Comparison of ENCODE assay signal across 1 cellular context in genomic region chr11:65134952-65135632, GRCh38.
A peak's percentile ranks its signal among the peaks of the same experiment; 100 is the strongest.
TF ChIP-seq lines count a peak whose summit lies in the region.

No MANE protein-coding gene starts in this region.

TF ChIP-seq in H1, 55 proteins besides CTCF, POLR2A, EP300 and RAD21:
- TF ChIP-seq ATF2 (IDR thresholded peaks at IDR 0.05; ENCODE audit: low read length) = no peak
- no peak for TF ChIP-seq RXRA (IDR thresholded peaks at IDR 0.05; ENCODE audit: insufficient read depth, low read depth, low read length)
- no peak for TF ChIP-seq NRF1 (IDR thresholded peaks at IDR 0.05; ENCODE audit: low read depth, low read length)
- peak; percentile 83 for TF ChIP-seq TBP (IDR thresholded peaks at IDR 0.05; ENCODE audit: low read depth, low read length)
- TF ChIP-seq SIX5 (IDR thresholded peaks at IDR 0.05; ENCODE audit: low read depth, low read length) = no peak
- TF ChIP-seq RFX5 (IDR thresholded peaks at IDR 0.05; ENCODE audit: borderline replicate concordance, low read depth, low read length) = 0 out of 2 replicates have a peak, but pooled peaks have one; percentile 40
- peak; percentile 72 for TF ChIP-seq TAF7 (optimal IDR thresholded peaks at IDR 0.05; ENCODE audit: borderline replicate concordance, low read depth, low read length)
- no peak for TF ChIP-seq BACH1 (IDR thresholded peaks at IDR 0.05; ENCODE audit: low read length)
- TF ChIP-seq SAP30 (IDR thresholded peaks at IDR 0.05; ENCODE audit: insufficient read depth, insufficient replicate concordance, low read length) = peak; percentile 7
- no peak; the same call in 1 of the 2 replicates for TF ChIP-seq RBBP5 (IDR thresholded peaks at IDR 0.05; ENCODE audit: borderline replicate concordance, low read depth, low read length)
- TF ChIP-seq ASH2L (IDR thresholded peaks at IDR 0.05; ENCODE audit: low read length) = no peak
- TF ChIP-seq POLR2AphosphoS5 (IDR thresholded peaks at IDR 0.05; ENCODE audit: low read depth, low read length) = peak; percentile 96
- no peak for TF ChIP-seq KDM1A (IDR thresholded peaks at IDR 0.05; ENCODE audit: borderline replicate concordance, low read length)
- no peak; the same call in 1 of the 2 replicates for TF ChIP-seq PHF8 (conservative IDR thresholded peaks at IDR 0.05; ENCODE audit: low read depth, low read length)
- no peak for TF ChIP-seq CHD1 (IDR thresholded peaks at IDR 0.05; ENCODE audit: low read depth, low read length)
- TF ChIP-seq TEAD4 (IDR thresholded peaks at IDR 0.05; ENCODE audit: low read depth, low read length) = no peak
- 0 out of 2 replicates have a peak, but pooled peaks have one; percentile 71 for TF ChIP-seq GTF2F1 (IDR thresholded peaks at IDR 0.05; ENCODE audit: borderline replicate concordance, low read depth, low read length)
- no peak for TF ChIP-seq MAFK (IDR thresholded peaks at IDR 0.05; ENCODE audit: low read depth, low read length)
- no peak for TF ChIP-seq HDAC6 (IDR thresholded peaks at IDR 0.05; ENCODE audit: low read depth, low read length)
- TF ChIP-seq GABPA (IDR thresholded peaks at IDR 0.05; ENCODE audit: borderline replicate concordance, insufficient read depth, low read length) = 0 out of 2 replicates have a peak, but pooled peaks have one; percentile 23
- TF ChIP-seq SP1 (IDR thresholded peaks at IDR 0.05; ENCODE audit: low read depth, low read length) = peak; percentile 96
- no peak for TF ChIP-seq CBX5 (IDR thresholded peaks at IDR 0.05; ENCODE audit: low read depth, low read length)
- TF ChIP-seq JUN (IDR thresholded peaks at IDR 0.05; ENCODE audit: low read depth, low read length) = no peak
- no peak for TF ChIP-seq SIRT6 (IDR thresholded peaks at IDR 0.05; ENCODE audit: low read length)
- TF ChIP-seq SUZ12 (IDR thresholded peaks at IDR 0.05; ENCODE audit: low read length) = no peak
- 0 out of 2 replicates have a peak, but pooled peaks have one; percentile 47 for TF ChIP-seq TCF12 (IDR thresholded peaks at IDR 0.05; ENCODE audit: low read depth, low read length)
- TF ChIP-seq KDM4A (IDR thresholded peaks at IDR 0.05; ENCODE audit: low read depth, low read length, severe bottlenecking) = peak; percentile 23
- TF ChIP-seq NANOG (IDR thresholded peaks at IDR 0.05; ENCODE audit: insufficient read depth, low read depth, low read length, poor library complexity, severe bottlenecking) = no peak
- TF ChIP-seq, protein P1, sequence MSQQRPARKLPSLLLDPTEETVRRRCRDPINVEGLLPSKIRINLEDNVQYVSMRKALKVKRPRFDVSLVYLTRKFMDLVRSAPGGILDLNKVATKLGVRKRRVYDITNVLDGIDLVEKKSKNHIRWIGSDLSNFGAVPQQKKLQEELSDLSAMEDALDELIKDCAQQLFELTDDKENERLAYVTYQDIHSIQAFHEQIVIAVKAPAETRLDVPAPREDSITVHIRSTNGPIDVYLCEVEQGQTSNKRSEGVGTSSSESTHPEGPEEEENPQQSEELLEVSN (IDR thresholded peaks at IDR 0.05) = no peak
- peak; percentile 94 for TF ChIP-seq TAF1 (IDR thresholded peaks at IDR 0.05; ENCODE audit: low read depth, low read length)
- TF ChIP-seq JUND (IDR thresholded peaks at IDR 0.05; ENCODE audit: low read length) = no peak
- no peak for TF ChIP-seq FOSL1 (IDR thresholded peaks at IDR 0.05; ENCODE audit: insufficient read depth, low read depth, low read length)
- TF ChIP-seq CHD2 (IDR thresholded peaks at IDR 0.05; ENCODE audit: low read length) = peak; percentile 64
- no peak for TF ChIP-seq ATF3 (IDR thresholded peaks at IDR 0.05; ENCODE audit: insufficient read depth, low read depth, low read length)
- no peak for TF ChIP-seq CTBP2 (IDR thresholded peaks at IDR 0.05; ENCODE audit: borderline replicate concordance, insufficient read depth, insufficient read length, low read length)
- TF ChIP-seq SRF (IDR thresholded peaks at IDR 0.05; ENCODE audit: low read depth, low read length) = no peak
- TF ChIP-seq SP2 (IDR thresholded peaks at IDR 0.05; ENCODE audit: low read length) = peak; percentile 62; the same call in 1 of the 2 replicates
- TF ChIP-seq BCL11A (IDR thresholded peaks at IDR 0.05; ENCODE audit: low read depth in 2 of 2, low read length in 2 of 2) = no peak
- no peak for TF ChIP-seq KDM5A (IDR thresholded peaks at IDR 0.05; ENCODE audit: low read length)
- TF ChIP-seq CBX8 (IDR thresholded peaks at IDR 0.05; ENCODE audit: borderline replicate concordance, low read depth, low read length) = no peak
- no peak for TF ChIP-seq POU5F1 (IDR thresholded peaks at IDR 0.05; ENCODE audit: low read depth, low read length)
- no peak for TF ChIP-seq CEBPB (IDR thresholded peaks at IDR 0.05; ENCODE audit: low read depth, low read length)
- TF ChIP-seq, protein P2, sequence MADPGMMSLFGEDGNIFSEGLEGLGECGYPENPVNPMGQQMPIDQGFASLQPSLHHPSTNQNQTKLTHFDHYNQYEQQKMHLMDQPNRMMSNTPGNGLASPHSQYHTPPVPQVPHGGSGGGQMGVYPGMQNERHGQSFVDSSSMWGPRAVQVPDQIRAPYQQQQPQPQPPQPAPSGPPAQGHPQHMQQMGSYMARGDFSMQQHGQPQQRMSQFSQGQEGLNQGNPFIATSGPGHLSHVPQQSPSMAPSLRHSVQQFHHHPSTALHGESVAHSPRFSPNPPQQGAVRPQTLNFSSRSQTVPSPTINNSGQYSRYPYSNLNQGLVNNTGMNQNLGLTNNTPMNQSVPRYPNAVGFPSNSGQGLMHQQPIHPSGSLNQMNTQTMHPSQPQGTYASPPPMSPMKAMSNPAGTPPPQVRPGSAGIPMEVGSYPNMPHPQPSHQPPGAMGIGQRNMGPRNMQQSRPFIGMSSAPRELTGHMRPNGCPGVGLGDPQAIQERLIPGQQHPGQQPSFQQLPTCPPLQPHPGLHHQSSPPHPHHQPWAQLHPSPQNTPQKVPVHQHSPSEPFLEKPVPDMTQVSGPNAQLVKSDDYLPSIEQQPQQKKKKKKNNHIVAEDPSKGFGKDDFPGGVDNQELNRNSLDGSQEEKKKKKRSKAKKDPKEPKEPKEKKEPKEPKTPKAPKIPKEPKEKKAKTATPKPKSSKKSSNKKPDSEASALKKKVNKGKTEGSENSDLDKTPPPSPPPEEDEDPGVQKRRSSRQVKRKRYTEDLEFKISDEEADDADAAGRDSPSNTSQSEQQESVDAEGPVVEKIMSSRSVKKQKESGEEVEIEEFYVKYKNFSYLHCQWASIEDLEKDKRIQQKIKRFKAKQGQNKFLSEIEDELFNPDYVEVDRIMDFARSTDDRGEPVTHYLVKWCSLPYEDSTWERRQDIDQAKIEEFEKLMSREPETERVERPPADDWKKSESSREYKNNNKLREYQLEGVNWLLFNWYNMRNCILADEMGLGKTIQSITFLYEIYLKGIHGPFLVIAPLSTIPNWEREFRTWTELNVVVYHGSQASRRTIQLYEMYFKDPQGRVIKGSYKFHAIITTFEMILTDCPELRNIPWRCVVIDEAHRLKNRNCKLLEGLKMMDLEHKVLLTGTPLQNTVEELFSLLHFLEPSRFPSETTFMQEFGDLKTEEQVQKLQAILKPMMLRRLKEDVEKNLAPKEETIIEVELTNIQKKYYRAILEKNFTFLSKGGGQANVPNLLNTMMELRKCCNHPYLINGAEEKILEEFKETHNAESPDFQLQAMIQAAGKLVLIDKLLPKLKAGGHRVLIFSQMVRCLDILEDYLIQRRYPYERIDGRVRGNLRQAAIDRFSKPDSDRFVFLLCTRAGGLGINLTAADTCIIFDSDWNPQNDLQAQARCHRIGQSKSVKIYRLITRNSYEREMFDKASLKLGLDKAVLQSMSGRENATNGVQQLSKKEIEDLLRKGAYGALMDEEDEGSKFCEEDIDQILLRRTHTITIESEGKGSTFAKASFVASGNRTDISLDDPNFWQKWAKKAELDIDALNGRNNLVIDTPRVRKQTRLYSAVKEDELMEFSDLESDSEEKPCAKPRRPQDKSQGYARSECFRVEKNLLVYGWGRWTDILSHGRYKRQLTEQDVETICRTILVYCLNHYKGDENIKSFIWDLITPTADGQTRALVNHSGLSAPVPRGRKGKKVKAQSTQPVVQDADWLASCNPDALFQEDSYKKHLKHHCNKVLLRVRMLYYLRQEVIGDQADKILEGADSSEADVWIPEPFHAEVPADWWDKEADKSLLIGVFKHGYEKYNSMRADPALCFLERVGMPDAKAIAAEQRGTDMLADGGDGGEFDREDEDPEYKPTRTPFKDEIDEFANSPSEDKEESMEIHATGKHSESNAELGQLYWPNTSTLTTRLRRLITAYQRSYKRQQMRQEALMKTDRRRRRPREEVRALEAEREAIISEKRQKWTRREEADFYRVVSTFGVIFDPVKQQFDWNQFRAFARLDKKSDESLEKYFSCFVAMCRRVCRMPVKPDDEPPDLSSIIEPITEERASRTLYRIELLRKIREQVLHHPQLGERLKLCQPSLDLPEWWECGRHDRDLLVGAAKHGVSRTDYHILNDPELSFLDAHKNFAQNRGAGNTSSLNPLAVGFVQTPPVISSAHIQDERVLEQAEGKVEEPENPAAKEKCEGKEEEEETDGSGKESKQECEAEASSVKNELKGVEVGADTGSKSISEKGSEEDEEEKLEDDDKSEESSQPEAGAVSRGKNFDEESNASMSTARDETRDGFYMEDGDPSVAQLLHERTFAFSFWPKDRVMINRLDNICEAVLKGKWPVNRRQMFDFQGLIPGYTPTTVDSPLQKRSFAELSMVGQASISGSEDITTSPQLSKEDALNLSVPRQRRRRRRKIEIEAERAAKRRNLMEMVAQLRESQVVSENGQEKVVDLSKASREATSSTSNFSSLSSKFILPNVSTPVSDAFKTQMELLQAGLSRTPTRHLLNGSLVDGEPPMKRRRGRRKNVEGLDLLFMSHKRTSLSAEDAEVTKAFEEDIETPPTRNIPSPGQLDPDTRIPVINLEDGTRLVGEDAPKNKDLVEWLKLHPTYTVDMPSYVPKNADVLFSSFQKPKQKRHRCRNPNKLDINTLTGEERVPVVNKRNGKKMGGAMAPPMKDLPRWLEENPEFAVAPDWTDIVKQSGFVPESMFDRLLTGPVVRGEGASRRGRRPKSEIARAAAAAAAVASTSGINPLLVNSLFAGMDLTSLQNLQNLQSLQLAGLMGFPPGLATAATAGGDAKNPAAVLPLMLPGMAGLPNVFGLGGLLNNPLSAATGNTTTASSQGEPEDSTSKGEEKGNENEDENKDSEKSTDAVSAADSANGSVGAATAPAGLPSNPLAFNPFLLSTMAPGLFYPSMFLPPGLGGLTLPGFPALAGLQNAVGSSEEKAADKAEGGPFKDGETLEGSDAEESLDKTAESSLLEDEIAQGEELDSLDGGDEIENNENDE (IDR thresholded peaks at IDR 0.05; ENCODE audit: insufficient replicate concordance, low read length) = no peak
- TF ChIP-seq SP4 (IDR thresholded peaks at IDR 0.05; ENCODE audit: low read length) = no peak; the same call in 1 of the 2 replicates
- TF ChIP-seq RNF2 (IDR thresholded peaks at IDR 0.05; ENCODE audit: borderline replicate concordance, low read depth, low read length, missing control alignments, poor library complexity, severe bottlenecking) = no peak
- no peak for TF ChIP-seq HDAC2 (IDR thresholded peaks at IDR 0.05; ENCODE audit: borderline replicate concordance in 1 of 2, low read depth in 2 of 2, low read length in 2 of 2)
- TF ChIP-seq CREB1 (IDR thresholded peaks at IDR 0.05) = no peak
- no peak for TF ChIP-seq BRCA1 (IDR thresholded peaks at IDR 0.05; ENCODE audit: low read depth, low read length)
- TF ChIP-seq SIN3A (conservative IDR thresholded peaks at IDR 0.05 in 1 of 2, IDR thresholded peaks at IDR 0.05 in 1 of 2; ENCODE audit: low read depth in 1 of 2, low read length in 2 of 2) = peak in 1 of 2 experiments; percentile 48; a peak in 3 of 4 replicates
- TF ChIP-seq, protein P3, sequence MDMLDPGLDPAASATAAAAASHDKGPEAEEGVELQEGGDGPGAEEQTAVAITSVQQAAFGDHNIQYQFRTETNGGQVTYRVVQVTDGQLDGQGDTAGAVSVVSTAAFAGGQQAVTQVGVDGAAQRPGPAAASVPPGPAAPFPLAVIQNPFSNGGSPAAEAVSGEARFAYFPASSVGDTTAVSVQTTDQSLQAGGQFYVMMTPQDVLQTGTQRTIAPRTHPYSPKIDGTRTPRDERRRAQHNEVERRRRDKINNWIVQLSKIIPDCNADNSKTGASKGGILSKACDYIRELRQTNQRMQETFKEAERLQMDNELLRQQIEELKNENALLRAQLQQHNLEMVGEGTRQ (IDR thresholded peaks at IDR 0.05; ENCODE audit: low read length) = no peak
- no peak for TF ChIP-seq EZH2 (IDR thresholded peaks at IDR 0.05; ENCODE audit: low read depth, low read length, severe bottlenecking)
- TF ChIP-seq EGR1 (IDR thresholded peaks at IDR 0.05; ENCODE audit: borderline replicate concordance, low read depth, low read length) = no peak
- TF ChIP-seq, protein P4, sequence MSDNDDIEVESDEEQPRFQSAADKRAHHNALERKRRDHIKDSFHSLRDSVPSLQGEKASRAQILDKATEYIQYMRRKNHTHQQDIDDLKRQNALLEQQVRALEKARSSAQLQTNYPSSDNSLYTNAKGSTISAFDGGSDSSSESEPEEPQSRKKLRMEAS (IDR thresholded peaks at IDR 0.05) = no peak
- TF ChIP-seq YY1 (IDR thresholded peaks at IDR 0.05; ENCODE audit: low read depth, low read length) = no peak; the same call in 1 of the 2 replicates
- no peak for TF ChIP-seq ZNF274 (IDR thresholded peaks at IDR 0.05; ENCODE audit: borderline replicate concordance, extremely low read depth, low read length)
